11 cellular contexts compared by ENCODE assay signal in the genomic region with DNA sequence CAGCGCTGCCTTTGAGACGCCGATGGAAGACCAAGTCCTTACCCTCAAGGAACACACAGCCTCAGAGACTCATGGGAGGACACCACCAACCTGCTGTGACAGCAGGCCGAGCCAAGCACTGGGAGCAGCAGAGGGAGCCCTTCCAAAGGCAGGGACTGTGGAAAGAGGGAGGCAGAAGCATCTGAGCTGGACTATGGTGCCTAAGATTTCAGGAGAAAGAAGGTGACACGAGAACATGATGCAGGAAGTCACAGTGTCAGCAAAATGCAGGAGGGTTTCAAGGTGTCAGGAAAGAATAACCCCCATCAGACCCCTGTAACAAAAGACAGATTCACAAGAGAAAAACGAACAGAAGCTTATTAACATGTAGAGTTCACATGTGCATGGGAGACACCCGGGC. TPM values are rescaled to one million over a fixed set of nuclear protein-coding genes. Genes with fewer than 3 reads are reported as not detected.
DNase-seq lines count a peak whose midpoint lies in the region; ATAC-seq and TF ChIP-seq lines count a peak whose summit lies in the region.
"Had no signal": no experiment of that assay in that cellular context is flagged by ENCODE, and none has a peak within 500 bp of the region (broad histone marks: within the 10 kb centered on the region; RNA-seq: fewer than 3 reads in every experiment).

No MANE protein-coding gene starts in this region.

- no peaks in the 10 kb centered on the region for H3K9me3 ChIP-seq in vagina

- peaks cover 5% of the 10 kb centered on the region for H3K4me1 Mint-ChIP-seq in WTC11

- peak; percentile 92 for ATAC-seq in WTC11
- ATAC-seq: T-helper 17 cell had no signal

- POLR2A ChIA-PET in WTC11 (lab: Charles Lee): no interaction called here

- TF ChIP-seq POLR2A in vagina (IDR thresholded peaks at IDR 0.05): no peak

- H3K4me3 Mint-ChIP-seq in WTC11: no peak overlapping the region
- H3K4me3 Mint-ChIP-seq: T-helper 17 cell had no signal

- DNase-seq in Ammon's horn (ENCODE audit: low spot score): peak; percentile 65
- peak; percentile 6 for DNase-seq in HK-2 (ENCODE audit: unreplicated experiment)
- DNase-seq in WTC11 (ENCODE audit: low spot score): peak; percentile 54
- DNase-seq in kidney tubule cell (ENCODE audit: low spot score): peak; percentile 6
- no peak for DNase-seq in effector CD8-positive, alpha-beta T cell (lab: John Stamatoyannopoulos, UW)
- no peak for DNase-seq in putamen (ENCODE audit: low spot score)
- DNase-seq in activated CD4-positive, alpha-beta T cell treated with anti-CD3 and anti-CD28 coated beads for 4 hours: no peak
- no peak for DNase-seq in vagina (ENCODE audit: extremely low spot score in 2 of 2)
- DNase-seq: activated gamma-delta T cell, GF-D8, T-helper 17 cell had no signal

- CTCF ChIA-PET in WTC11 (lab: Charles Lee): interaction anchor here (0.6 to 1.9 kb wide), 19 partner anchors 8 to 716 kb away, joined by 3 to 7 read pairs (median 3); no protein-coding TSS in a partner anchor

- no peaks in the 10 kb centered on the region for H3K4me1 ChIP-seq in vagina

- TF ChIP-seq CTCF in WTC11 (IDR thresholded peaks at IDR 0.05): no peak
- TF ChIP-seq CTCF in vagina (IDR thresholded peaks at IDR 0.05): no peak

- H3K36me3 ChIP-seq in vagina: no peaks in the 10 kb centered on the region

- no peaks in the 10 kb centered on the region for H3K27me3 Mint-ChIP-seq in WTC11 (ENCODE audit: low read depth)

- no peak overlapping the region; the same call in 1 of the 2 replicates for H3K27ac Mint-ChIP-seq in WTC11
- H3K27ac Mint-ChIP-seq: T-helper 17 cell had no signal

- no peaks in the 10 kb centered on the region for H3K36me3 Mint-ChIP-seq in WTC11

- H3K4me3 ChIP-seq in vagina: no peak overlapping the region

- H3K9me3 Mint-ChIP-seq in WTC11: no peaks in the 10 kb centered on the region

- H3K27me3 ChIP-seq in vagina: no peaks in the 10 kb centered on the region

- H3K27ac ChIP-seq in vagina: no peak overlapping the region

- intact Hi-C loops in vagina (cut with DNase I): no loop called here

TF ChIP-seq in WTC11, 78 proteins besides CTCF, POLR2A, EP300 and RAD21 (continues in another document):
- TF ChIP-seq, protein P1, sequence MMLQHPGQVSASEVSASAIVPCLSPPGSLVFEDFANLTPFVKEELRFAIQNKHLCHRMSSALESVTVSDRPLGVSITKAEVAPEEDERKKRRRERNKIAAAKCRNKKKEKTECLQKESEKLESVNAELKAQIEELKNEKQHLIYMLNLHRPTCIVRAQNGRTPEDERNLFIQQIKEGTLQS (CRISPR knock-in tag; conservative IDR thresholded peaks at IDR 0.05): no peak
- no peak for TF ChIP-seq OVOL2 (CRISPR knock-in tag; IDR thresholded peaks at IDR 0.05; ENCODE audit: borderline replicate concordance)
- no peak for TF ChIP-seq ZNF317 (CRISPR knock-in tag; IDR thresholded peaks at IDR 0.05; ENCODE audit: borderline replicate concordance, low read depth)
- no peak for TF ChIP-seq TEAD4 (CRISPR knock-in tag; IDR thresholded peaks at IDR 0.05)
- TF ChIP-seq, protein P2, sequence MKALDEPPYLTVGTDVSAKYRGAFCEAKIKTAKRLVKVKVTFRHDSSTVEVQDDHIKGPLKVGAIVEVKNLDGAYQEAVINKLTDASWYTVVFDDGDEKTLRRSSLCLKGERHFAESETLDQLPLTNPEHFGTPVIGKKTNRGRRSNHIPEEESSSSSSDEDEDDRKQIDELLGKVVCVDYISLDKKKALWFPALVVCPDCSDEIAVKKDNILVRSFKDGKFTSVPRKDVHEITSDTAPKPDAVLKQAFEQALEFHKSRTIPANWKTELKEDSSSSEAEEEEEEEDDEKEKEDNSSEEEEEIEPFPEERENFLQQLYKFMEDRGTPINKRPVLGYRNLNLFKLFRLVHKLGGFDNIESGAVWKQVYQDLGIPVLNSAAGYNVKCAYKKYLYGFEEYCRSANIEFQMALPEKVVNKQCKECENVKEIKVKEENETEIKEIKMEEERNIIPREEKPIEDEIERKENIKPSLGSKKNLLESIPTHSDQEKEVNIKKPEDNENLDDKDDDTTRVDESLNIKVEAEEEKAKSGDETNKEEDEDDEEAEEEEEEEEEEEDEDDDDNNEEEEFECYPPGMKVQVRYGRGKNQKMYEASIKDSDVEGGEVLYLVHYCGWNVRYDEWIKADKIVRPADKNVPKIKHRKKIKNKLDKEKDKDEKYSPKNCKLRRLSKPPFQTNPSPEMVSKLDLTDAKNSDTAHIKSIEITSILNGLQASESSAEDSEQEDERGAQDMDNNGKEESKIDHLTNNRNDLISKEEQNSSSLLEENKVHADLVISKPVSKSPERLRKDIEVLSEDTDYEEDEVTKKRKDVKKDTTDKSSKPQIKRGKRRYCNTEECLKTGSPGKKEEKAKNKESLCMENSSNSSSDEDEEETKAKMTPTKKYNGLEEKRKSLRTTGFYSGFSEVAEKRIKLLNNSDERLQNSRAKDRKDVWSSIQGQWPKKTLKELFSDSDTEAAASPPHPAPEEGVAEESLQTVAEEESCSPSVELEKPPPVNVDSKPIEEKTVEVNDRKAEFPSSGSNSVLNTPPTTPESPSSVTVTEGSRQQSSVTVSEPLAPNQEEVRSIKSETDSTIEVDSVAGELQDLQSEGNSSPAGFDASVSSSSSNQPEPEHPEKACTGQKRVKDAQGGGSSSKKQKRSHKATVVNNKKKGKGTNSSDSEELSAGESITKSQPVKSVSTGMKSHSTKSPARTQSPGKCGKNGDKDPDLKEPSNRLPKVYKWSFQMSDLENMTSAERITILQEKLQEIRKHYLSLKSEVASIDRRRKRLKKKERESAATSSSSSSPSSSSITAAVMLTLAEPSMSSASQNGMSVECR (CRISPR knock-in tag; IDR thresholded peaks at IDR 0.05; ENCODE audit: borderline replicate concordance): no peak
- no peak for TF ChIP-seq PRRX2 (CRISPR knock-in tag; IDR thresholded peaks at IDR 0.05)
- TF ChIP-seq, protein P3, sequence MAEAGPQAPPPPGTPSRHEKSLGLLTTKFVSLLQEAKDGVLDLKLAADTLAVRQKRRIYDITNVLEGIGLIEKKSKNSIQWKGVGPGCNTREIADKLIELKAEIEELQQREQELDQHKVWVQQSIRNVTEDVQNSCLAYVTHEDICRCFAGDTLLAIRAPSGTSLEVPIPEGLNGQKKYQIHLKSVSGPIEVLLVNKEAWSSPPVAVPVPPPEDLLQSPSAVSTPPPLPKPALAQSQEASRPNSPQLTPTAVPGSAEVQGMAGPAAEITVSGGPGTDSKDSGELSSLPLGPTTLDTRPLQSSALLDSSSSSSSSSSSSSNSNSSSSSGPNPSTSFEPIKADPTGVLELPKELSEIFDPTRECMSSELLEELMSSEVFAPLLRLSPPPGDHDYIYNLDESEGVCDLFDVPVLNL (CRISPR knock-in tag; IDR thresholded peaks at IDR 0.05; ENCODE audit: borderline replicate concordance, low read depth): no peak
- TF ChIP-seq, protein P4, sequence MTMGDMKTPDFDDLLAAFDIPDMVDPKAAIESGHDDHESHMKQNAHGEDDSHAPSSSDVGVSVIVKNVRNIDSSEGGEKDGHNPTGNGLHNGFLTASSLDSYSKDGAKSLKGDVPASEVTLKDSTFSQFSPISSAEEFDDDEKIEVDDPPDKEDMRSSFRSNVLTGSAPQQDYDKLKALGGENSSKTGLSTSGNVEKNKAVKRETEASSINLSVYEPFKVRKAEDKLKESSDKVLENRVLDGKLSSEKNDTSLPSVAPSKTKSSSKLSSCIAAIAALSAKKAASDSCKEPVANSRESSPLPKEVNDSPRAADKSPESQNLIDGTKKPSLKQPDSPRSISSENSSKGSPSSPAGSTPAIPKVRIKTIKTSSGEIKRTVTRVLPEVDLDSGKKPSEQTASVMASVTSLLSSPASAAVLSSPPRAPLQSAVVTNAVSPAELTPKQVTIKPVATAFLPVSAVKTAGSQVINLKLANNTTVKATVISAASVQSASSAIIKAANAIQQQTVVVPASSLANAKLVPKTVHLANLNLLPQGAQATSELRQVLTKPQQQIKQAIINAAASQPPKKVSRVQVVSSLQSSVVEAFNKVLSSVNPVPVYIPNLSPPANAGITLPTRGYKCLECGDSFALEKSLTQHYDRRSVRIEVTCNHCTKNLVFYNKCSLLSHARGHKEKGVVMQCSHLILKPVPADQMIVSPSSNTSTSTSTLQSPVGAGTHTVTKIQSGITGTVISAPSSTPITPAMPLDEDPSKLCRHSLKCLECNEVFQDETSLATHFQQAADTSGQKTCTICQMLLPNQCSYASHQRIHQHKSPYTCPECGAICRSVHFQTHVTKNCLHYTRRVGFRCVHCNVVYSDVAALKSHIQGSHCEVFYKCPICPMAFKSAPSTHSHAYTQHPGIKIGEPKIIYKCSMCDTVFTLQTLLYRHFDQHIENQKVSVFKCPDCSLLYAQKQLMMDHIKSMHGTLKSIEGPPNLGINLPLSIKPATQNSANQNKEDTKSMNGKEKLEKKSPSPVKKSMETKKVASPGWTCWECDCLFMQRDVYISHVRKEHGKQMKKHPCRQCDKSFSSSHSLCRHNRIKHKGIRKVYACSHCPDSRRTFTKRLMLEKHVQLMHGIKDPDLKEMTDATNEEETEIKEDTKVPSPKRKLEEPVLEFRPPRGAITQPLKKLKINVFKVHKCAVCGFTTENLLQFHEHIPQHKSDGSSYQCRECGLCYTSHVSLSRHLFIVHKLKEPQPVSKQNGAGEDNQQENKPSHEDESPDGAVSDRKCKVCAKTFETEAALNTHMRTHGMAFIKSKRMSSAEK (CRISPR knock-in tag; IDR thresholded peaks at IDR 0.05; ENCODE audit: borderline replicate concordance): no peak
- TF ChIP-seq, protein P5, sequence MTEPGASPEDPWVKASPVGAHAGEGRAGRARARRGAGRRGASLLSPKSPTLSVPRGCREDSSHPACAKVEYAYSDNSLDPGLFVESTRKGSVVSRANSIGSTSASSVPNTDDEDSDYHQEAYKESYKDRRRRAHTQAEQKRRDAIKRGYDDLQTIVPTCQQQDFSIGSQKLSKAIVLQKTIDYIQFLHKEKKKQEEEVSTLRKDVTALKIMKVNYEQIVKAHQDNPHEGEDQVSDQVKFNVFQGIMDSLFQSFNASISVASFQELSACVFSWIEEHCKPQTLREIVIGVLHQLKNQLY (CRISPR knock-in tag; IDR thresholded peaks at IDR 0.05): no peak
- TF ChIP-seq HMGA2 (CRISPR knock-in tag; IDR thresholded peaks at IDR 0.05): no peak
- TF ChIP-seq, protein P6, sequence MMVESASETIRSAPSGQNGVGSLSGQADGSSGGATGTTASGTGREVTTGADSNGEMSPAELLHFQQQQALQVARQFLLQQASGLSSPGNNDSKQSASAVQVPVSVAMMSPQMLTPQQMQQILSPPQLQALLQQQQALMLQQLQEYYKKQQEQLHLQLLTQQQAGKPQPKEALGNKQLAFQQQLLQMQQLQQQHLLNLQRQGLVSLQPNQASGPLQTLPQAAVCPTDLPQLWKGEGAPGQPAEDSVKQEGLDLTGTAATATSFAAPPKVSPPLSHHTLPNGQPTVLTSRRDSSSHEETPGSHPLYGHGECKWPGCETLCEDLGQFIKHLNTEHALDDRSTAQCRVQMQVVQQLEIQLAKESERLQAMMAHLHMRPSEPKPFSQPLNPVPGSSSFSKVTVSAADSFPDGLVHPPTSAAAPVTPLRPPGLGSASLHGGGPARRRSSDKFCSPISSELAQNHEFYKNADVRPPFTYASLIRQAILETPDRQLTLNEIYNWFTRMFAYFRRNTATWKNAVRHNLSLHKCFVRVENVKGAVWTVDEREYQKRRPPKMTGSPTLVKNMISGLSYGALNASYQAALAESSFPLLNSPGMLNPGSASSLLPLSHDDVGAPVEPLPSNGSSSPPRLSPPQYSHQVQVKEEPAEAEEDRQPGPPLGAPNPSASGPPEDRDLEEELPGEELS (CRISPR knock-in tag; IDR thresholded peaks at IDR 0.05): no peak

RNA-seq across cellular contexts. Expression of a gene that starts 24.2 kb away (rescaled TPM):
- total RNA-seq in WTC11 (2021) (99.5 to 114 TPM (median 108 TPM) in 3 replicates), vagina (83.2 TPM)

Comparison
In these comparisons a context has a peak if more than half of its experiments do, and no peak if none do; other contexts are left out.
1. DNase-seq: peak in Ammon's horn (single experiment), HK-2 (single experiment), WTC11 (single experiment) and kidney tubule cell (single experiment); none in effector CD8-positive, alpha-beta T cell (single experiment), putamen (single experiment), activated CD4-positive, alpha-beta T cell treated with anti-CD3 and anti-CD28 coated beads for 4 hours (0 of 2) and vagina (0 of 2).